Comparison of ENCODE assay signal across 2 cellular contexts in the genomic region with DNA sequence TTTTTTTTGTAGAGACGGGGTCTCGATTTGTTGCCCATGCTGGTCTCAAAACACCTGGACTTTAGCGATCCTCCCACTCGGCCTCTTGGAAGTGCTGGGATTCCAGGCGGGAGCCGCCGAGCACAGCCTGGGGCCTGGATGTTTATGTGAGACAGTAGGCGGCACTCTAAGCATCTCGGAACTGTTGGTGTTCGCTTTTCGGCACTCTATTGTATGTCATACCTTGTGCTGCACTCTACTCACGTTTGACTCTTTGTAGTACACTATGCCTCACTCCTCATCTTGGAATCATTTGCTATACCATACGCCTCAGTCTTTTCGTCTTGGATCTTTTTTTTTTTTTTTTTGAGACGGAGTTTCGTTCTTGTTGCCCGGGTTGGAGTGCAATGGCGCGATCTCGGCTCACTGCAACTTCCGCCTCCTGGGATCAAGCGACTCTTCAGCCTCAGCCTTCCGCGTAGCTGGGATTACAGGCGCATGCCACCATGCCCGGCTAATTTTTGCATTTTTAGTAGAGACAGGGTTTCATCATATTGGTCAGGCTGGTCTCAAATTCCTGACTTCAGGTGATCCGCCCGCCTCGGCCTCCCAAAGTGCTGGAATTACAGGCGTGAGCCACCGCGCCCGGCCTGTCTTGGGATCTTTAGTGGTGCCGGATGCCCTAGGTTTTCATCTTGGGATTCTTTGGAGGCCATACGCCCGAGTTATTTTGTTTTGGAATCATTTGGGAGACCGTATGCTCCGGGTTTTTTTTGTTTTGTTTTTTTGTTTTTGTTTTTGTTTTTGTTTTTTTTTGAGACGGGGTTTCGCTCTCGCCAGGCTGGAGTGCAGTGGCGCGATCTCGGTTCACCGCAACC.
A peak's percentile ranks its signal among the peaks of the same experiment; 100 is the strongest.
TF ChIP-seq lines count a peak whose summit lies in the region.

No MANE protein-coding gene starts in this region.

TF ChIP-seq in GM12891, 5 proteins besides CTCF, POLR2A, EP300 and RAD21:
- no peak for TF ChIP-seq POLR2AphosphoS5 (IDR thresholded peaks at IDR 0.05; ENCODE audit: low read depth, low read length)

TF ChIP-seq in H1, 55 proteins besides CTCF, POLR2A, EP300 and RAD21:
- TF ChIP-seq KDM4A (IDR thresholded peaks at IDR 0.05; ENCODE audit: low read depth, low read length, severe bottlenecking) (peak; percentile 25), RNF2 (IDR thresholded peaks at IDR 0.05; ENCODE audit: borderline replicate concordance, low read depth, low read length, missing control alignments, poor library complexity, severe bottlenecking) (peak; percentile 73), CHD2 (IDR thresholded peaks at IDR 0.05; ENCODE audit: low read length) (no peak), KDM5A (IDR thresholded peaks at IDR 0.05; ENCODE audit: low read length) (no peak), TEAD4 (IDR thresholded peaks at IDR 0.05; ENCODE audit: low read depth, low read length) (0 out of 2 replicates have a peak, but pooled peaks have one; percentile 36), EZH2 (IDR thresholded peaks at IDR 0.05; ENCODE audit: low read depth, low read length, severe bottlenecking) (peak; percentile 70), TAF1 (IDR thresholded peaks at IDR 0.05; ENCODE audit: low read depth, low read length) (peak; percentile 26), TBP (IDR thresholded peaks at IDR 0.05; ENCODE audit: low read depth, low read length) (no peak)
TF ChIP-seq in H1: peak in this region for 5.
